In genomic region chr11:122439911-122440782, GRCh38 we compare ENCODE assay signal across 9 cellular contexts.
DNase-seq lines count a peak whose midpoint lies in the region; ATAC-seq and TF ChIP-seq lines count a peak whose summit lies in the region.
"Had no signal": no experiment of that assay in that cellular context is flagged by ENCODE, and none has a peak within 500 bp of the region (broad histone marks: within the 10 kb centered on the region; RNA-seq: fewer than 3 reads in every experiment).

No MANE protein-coding gene starts in this region.

- H3K27ac ChIP-seq in CD8-positive, alpha-beta memory T cell (ENCODE audit: low read depth, low read length) = no peak overlapping the region
- H3K27ac ChIP-seq: VCaP had no signal

- H3K9me3 Mint-ChIP-seq in Calu3 (ENCODE audit: low read depth, unreplicated experiment) (no peaks in the 10 kb centered on the region), osteocyte (ENCODE audit: unreplicated experiment) (no peaks in the 10 kb centered on the region), immature natural killer cell (peaks cover 0 to 2% (median 0%) of the 10 kb centered on the region in 6 donors)
- H3K9me3 Mint-ChIP-seq in CD8-positive, alpha-beta memory T cell = peaks cover 0 to 3% (median 2%) of the 10 kb centered on the region in 5 donors

- no peak for DNase-seq in Calu3
- DNase-seq in NOMO-1 treated with DMSO at 0.1 percent for 48 hours (lab: John Stamatoyannopoulos, UW; ENCODE audit: unreplicated experiment) = peak; percentile 71
- DNase-seq in fibroblast of the conjunctiva (ENCODE audit: low read depth) = peak; percentile 63
- no peak for DNase-seq in osteocyte (ENCODE audit: extremely low spot score, unreplicated experiment)
- DNase-seq in CD8-positive, alpha-beta memory T cell = no peak
- DNase-seq in immature natural killer cell = no peak

- H3K4me1 ChIP-seq in CD8-positive, alpha-beta memory T cell (ENCODE audit: insufficient read depth, low read length) = no peaks in the 10 kb centered on the region

- H3K27me3 Mint-ChIP-seq in Calu3 (ENCODE audit: unreplicated experiment) = no peaks in the 10 kb centered on the region
- H3K27me3 Mint-ChIP-seq in osteocyte (ENCODE audit: unreplicated experiment) = peaks cover 19% of the 10 kb centered on the region
- H3K27me3 Mint-ChIP-seq in CD8-positive, alpha-beta memory T cell = peaks cover 18 to 19% of the 10 kb centered on the region in 2 donors
- peaks cover 5 to 13% (median 9%) of the 10 kb centered on the region in 3 donors for H3K27me3 Mint-ChIP-seq in immature natural killer cell (ENCODE audit: low read depth in 3 of 3)

- H3K36me3 Mint-ChIP-seq in Calu3 (ENCODE audit: insufficient read depth, unreplicated experiment) (no peaks in the 10 kb centered on the region), osteocyte (ENCODE audit: unreplicated experiment) (no peaks in the 10 kb centered on the region), immature natural killer cell (no peaks in the 10 kb centered on the region)
- no peaks in the 10 kb centered on the region for H3K36me3 Mint-ChIP-seq in CD8-positive, alpha-beta memory T cell

- POLR2A ChIA-PET in CD8-positive, alpha-beta memory T cell (lab: Charles Lee) = no interaction called here

- no TSS peak for BruUV-seq in Calu3 (replicated peaks; lab: Mats Ljungman, UMichigan)

- H3K27ac Mint-ChIP-seq in Calu3 (ENCODE audit: unreplicated experiment) = no peak overlapping the region
- peak overlapping the region; percentile 56 for H3K27ac Mint-ChIP-seq in osteocyte (ENCODE audit: unreplicated experiment)
- H3K27ac Mint-ChIP-seq in CD8-positive, alpha-beta memory T cell = no peak overlapping the region
- no peak overlapping the region for H3K27ac Mint-ChIP-seq in immature natural killer cell

- no peak overlapping the region for H3K4me3 ChIP-seq in CD8-positive, alpha-beta memory T cell (ENCODE audit: low read length)

- intact Hi-C loops in Calu3 (cut with micrococcal nuclease; ENCODE audit: unreplicated experiment) = no loop called here

- no peaks in the 10 kb centered on the region for H3K4me1 Mint-ChIP-seq in Calu3 (ENCODE audit: low read depth, unreplicated experiment)
- peaks cover 12% of the 10 kb centered on the region for H3K4me1 Mint-ChIP-seq in osteocyte (ENCODE audit: unreplicated experiment)
- H3K4me1 Mint-ChIP-seq in CD8-positive, alpha-beta memory T cell = peaks cover 1 to 7% (median 5%) of the 10 kb centered on the region in 3 donors
- H3K4me1 Mint-ChIP-seq in immature natural killer cell = peaks cover 0 to 7% of the 10 kb centered on the region in 2 donors

- H3K9me3 ChIP-seq in CD8-positive, alpha-beta memory T cell (ENCODE audit: low read length) = no peaks in the 10 kb centered on the region

- ATAC-seq in HG03108 (IDR thresholded peaks at IDR 0.05; ENCODE audit: unreplicated experiment) = no peak
- ATAC-seq in GM19023 (IDR thresholded peaks at IDR 0.05; ENCODE audit: unreplicated experiment) = no peak

- peak overlapping the region; percentile 57 for H3K4me3 Mint-ChIP-seq in Calu3 (ENCODE audit: low read depth, unreplicated experiment)
- H3K4me3 Mint-ChIP-seq in osteocyte (ENCODE audit: unreplicated experiment) = peak overlapping the region; percentile 76
- no peak overlapping the region for H3K4me3 Mint-ChIP-seq in CD8-positive, alpha-beta memory T cell
- no peak overlapping the region for H3K4me3 Mint-ChIP-seq in immature natural killer cell

- H3K27me3 ChIP-seq in CD8-positive, alpha-beta memory T cell (ENCODE audit: insufficient read depth, low read length, poor library complexity, severe bottlenecking) = no peaks in the 10 kb centered on the region

- TF ChIP-seq CTCF in Calu3 (IDR thresholded peaks at IDR 0.05; ENCODE audit: unreplicated experiment) (no peak), osteocyte (IDR thresholded peaks at IDR 0.05) (no peak)

- H3K36me3 ChIP-seq in CD8-positive, alpha-beta memory T cell (ENCODE audit: insufficient read depth, low read length) = no peaks in the 10 kb centered on the region

- CTCF ChIA-PET in Calu3 (lab: Charles Lee) = no interaction called here
- CTCF ChIA-PET in CD8-positive, alpha-beta memory T cell (lab: Charles Lee) = no interaction called here

Comparison
In these comparisons a context has a peak if more than half of its experiments do, and no peak if none do; other contexts are left out.
1. DNase-seq: peak in NOMO-1 treated with DMSO at 0.1 percent for 48 hours (single experiment) and fibroblast of the conjunctiva (single experiment); none in Calu3 (single experiment), osteocyte (single experiment), CD8-positive, alpha-beta memory T cell (0 of 5) and immature natural killer cell (0 of 3).
2. H3K4me3 Mint-ChIP-seq: peak in Calu3 (single experiment) and osteocyte (single experiment); none in CD8-positive, alpha-beta memory T cell (0 of 7) and immature natural killer cell (0 of 5).